8 cellular contexts compared by ENCODE assay signal in the genomic region with DNA sequence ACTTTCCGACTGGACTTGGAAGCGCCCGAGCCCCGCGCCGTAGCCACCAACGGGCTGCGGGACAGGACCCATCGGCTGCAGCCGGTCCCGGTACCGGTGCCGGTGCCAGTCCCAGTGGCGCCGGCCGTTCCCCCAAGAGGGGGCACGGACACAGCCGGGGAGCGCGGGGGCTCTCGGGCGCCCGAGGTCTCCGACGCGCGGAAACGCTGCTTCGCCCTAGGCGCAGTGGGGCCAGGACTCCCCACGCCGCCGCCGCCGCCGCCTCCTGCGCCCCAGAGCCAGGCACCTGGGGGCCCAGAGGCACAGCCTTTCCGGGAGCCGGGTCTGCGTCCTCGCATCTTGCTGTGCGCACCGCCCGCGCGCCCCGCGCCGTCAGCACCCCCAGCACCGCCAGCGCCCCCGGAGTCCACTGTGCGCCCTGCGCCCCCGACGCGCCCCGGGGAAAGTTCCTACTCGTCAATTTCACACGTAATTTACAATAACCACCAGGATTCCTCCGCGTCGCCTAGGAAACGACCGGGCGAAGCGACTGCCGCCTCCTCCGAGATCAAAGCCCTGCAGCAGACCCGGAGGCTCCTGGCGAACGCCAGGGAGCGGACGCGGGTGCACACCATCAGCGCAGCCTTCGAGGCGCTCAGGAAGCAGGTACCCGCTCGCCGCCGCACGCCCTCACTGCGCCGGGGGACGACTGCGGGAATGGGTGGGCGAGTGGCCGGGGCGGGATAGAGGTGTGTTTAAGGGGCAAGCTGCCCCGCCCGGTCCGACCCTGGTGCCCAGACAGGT. TPM values are rescaled to one million over a fixed set of nuclear protein-coding genes. Genes with fewer than 3 reads are reported as not detected.
DNase-seq lines count a peak whose midpoint lies in the region; ATAC-seq, FAIRE-seq and TF ChIP-seq lines count a peak whose summit lies in the region.

No MANE protein-coding gene starts in this region.

- 1% methylated on average over 58 of the region's 93 CpGs for WGBS in smooth muscle cell (ENCODE audit: low lambda C conversion rate)

- H3K4me1 ChIP-seq in smooth muscle cell (ENCODE audit: low read depth), result peaks cover 11% of the 10 kb centered on the region

- no peaks in the 10 kb centered on the region for H3K9me3 Mint-ChIP-seq in activated naive CD8-positive, alpha-beta T cell treated with anti-CD3 and anti-CD28 coated beads, Interleukin-2, amount 50 U/mL, for 24 hours

- H3K36me3 Mint-ChIP-seq in activated naive CD8-positive, alpha-beta T cell treated with anti-CD3 and anti-CD28 coated beads, Interleukin-2, amount 50 U/mL, for 24 hours (ENCODE audit: low read depth), result no peaks in the 10 kb centered on the region

- peak overlapping the region; percentile 74 for H3K4me3 Mint-ChIP-seq in activated naive CD8-positive, alpha-beta T cell treated with anti-CD3 and anti-CD28 coated beads, Interleukin-2, amount 50 U/mL, for 24 hours

- peaks cover 23% of the 10 kb centered on the region for H3K27me3 ChIP-seq in smooth muscle cell (ENCODE audit: low read depth)

- H3K27me3 Mint-ChIP-seq in activated naive CD8-positive, alpha-beta T cell treated with anti-CD3 and anti-CD28 coated beads, Interleukin-2, amount 50 U/mL, for 24 hours, result peaks cover 67% of the 10 kb centered on the region

- H3K4me1 Mint-ChIP-seq in activated naive CD8-positive, alpha-beta T cell treated with anti-CD3 and anti-CD28 coated beads, Interleukin-2, amount 50 U/mL, for 24 hours, result peaks cover 12% of the 10 kb centered on the region

- FAIRE-seq in urothelium cell line (lab: Jason Lieb, UNC), result no peak

- H3K4me3 ChIP-seq in iPS-18c (ENCODE audit: insufficient read depth, low read depth, low read length), result peak overlapping the region; percentile 71
- H3K4me3 ChIP-seq in smooth muscle cell, result peak overlapping the region; percentile 66

- no peak overlapping the region for H3K27ac Mint-ChIP-seq in activated naive CD8-positive, alpha-beta T cell treated with anti-CD3 and anti-CD28 coated beads, Interleukin-2, amount 50 U/mL, for 24 hours

- no peak overlapping the region for H3K27ac ChIP-seq in smooth muscle cell (ENCODE audit: low read depth)

- H3F3A ChIP-seq in smooth muscle cell (ENCODE audit: low read depth), result no peaks in the 10 kb centered on the region

- no peak overlapping the region for H3K9ac ChIP-seq in smooth muscle cell (ENCODE audit: low read depth)

- peak overlapping the region; percentile 89 for H2AFZ ChIP-seq in smooth muscle cell (ENCODE audit: low read depth)

- no peaks in the 10 kb centered on the region for H3K36me3 ChIP-seq in smooth muscle cell (ENCODE audit: low read depth)

- peaks cover 43% of the 10 kb centered on the region for H4K20me1 ChIP-seq in smooth muscle cell (ENCODE audit: low read depth)

- peak overlapping the region; percentile 98 for H3K4me2 ChIP-seq in smooth muscle cell

- peak; percentile 22 for ATAC-seq in activated naive CD8-positive, alpha-beta T cell treated with anti-CD3 and anti-CD28 coated beads, Interleukin-2, amount 50 U/mL, for 24 hours
- ATAC-seq in GM18867 (IDR thresholded peaks at IDR 0.05; ENCODE audit: unreplicated experiment), result no peak

- H3K9me3 ChIP-seq in iPS-18c (ENCODE audit: control insufficient read depth, insufficient read depth, low read length), result peaks cover 2% of the 10 kb centered on the region
- H3K9me3 ChIP-seq in smooth muscle cell (replicated peaks; ENCODE audit: low read depth), result no peaks in the 10 kb centered on the region

- peak; percentile 56 for DNase-seq in GM03348 (ENCODE audit: low spot score)
- peak; percentile 88 for DNase-seq in NCI-H69 (lab: John Stamatoyannopoulos, UW)
- DNase-seq in activated naive CD8-positive, alpha-beta T cell treated with anti-CD3 and anti-CD28 coated beads, Interleukin-2, amount 50 U/mL, for 24 hours, result peak; percentile 38
- DNase-seq in smooth muscle cell (lab: John Stamatoyannopoulos, UW; ENCODE audit: unreplicated experiment), result no peak
- no peak for DNase-seq in urothelium cell line (ENCODE audit: low spot score)
- DNase-seq in GM19240 (ENCODE audit: insufficient read length, low spot score), result no peak

- TF ChIP-seq CTCF in smooth muscle cell (IDR thresholded peaks at IDR 0.05; ENCODE audit: borderline replicate concordance, insufficient read depth, poor library complexity, severe bottlenecking), result no peak

- peaks cover 14% of the 10 kb centered on the region for H3K79me2 ChIP-seq in smooth muscle cell (ENCODE audit: low read depth)

RNA-seq across cellular contexts. Expression of gene ATOH8, which starts 0.7 kb away (rescaled TPM):
- 5.2 and 6.5 TPM in 2 replicates for total RNA-seq in smooth muscle cell
- polyA plus RNA-seq in smooth muscle cell, result 4.6 and 5.2 TPM in 2 replicates

Comparison
In these comparisons a context has a peak if more than half of its experiments do, and no peak if none do; other contexts are left out.
1. DNase-seq: peak in GM03348 (single experiment), NCI-H69 (single experiment) and activated naive CD8-positive, alpha-beta T cell treated with anti-CD3 and anti-CD28 coated beads, Interleukin-2, amount 50 U/mL, for 24 hours (single experiment); none in smooth muscle cell (single experiment), urothelium cell line (single experiment) and GM19240 (single experiment).